9 cellular contexts compared by ENCODE assay signal in genomic region chr11:12159351-12160099, GRCh38. TPM values are rescaled to one million over a fixed set of nuclear protein-coding genes. Genes with fewer than 3 reads are reported as not detected.
DNase-seq lines count a peak whose midpoint lies in the region; ATAC-seq, FAIRE-seq and TF ChIP-seq lines count a peak whose summit lies in the region.
"Had no signal": no experiment of that assay in that cellular context is flagged by ENCODE, and none has a peak within 500 bp of the region (broad histone marks: within the 10 kb centered on the region; RNA-seq: fewer than 3 reads in every experiment).

No MANE protein-coding gene starts in this region.

- H3K79me2 ChIP-seq in PC-3 (ENCODE audit: low read length), result peaks cover 26% of the 10 kb centered on the region
- H3K79me2 ChIP-seq in H1 (ENCODE audit: control insufficient read depth in 1 of 2, insufficient read depth in 2 of 2, low read length in 2 of 2), result no peaks in the 10 kb centered on the region

- CTCF ChIA-PET in PC-3 (lab: Charles Lee), result no interaction called here
- CTCF ChIA-PET in H1 (lab: Charles Lee; ENCODE audit: partially characterized antibody), result interaction anchor here (1.4 to 3.1 kb wide), 2 partner anchors 32 to 77 kb away, joined by 6 to 12 read pairs; no protein-coding TSS in a partner anchor

- no peaks in the 10 kb centered on the region for H3K9me3 Mint-ChIP-seq in natural killer cell treated with Interleukin-12 subunit alpha and Interleukin-12 subunit beta and Interleukin-15 and Interleukin-18, amount 100 ng/mL, for 72 hours

- H3K9me2 ChIP-seq in PC-3 (replicated peaks; ENCODE audit: low read length), result no peaks in the 10 kb centered on the region

- peak; percentile 69 for ATAC-seq in PC-3
- peak in 1 of 2 donors; percentile 22 for ATAC-seq in natural killer cell treated with Interleukin-12 subunit alpha and Interleukin-12 subunit beta and Interleukin-15 and Interleukin-18, amount 100 ng/mL, for 72 hours

- no peaks in the 10 kb centered on the region for H3K79me1 ChIP-seq in H1 (ENCODE audit: low read depth, low read length)

- no peak overlapping the region for H3K56ac ChIP-seq in H1 (replicated peaks; ENCODE audit: insufficient read length, low read depth, low read length)

- no peaks in the 10 kb centered on the region for H4K20me1 ChIP-seq in PC-3 (ENCODE audit: low read length)
- H4K20me1 ChIP-seq in H1 (replicated peaks in 1 of 2; ENCODE audit: control insufficient read depth in 1 of 2, insufficient read depth in 2 of 2, low read length in 2 of 2), result no peaks in the 10 kb centered on the region

- H3K4me3 Mint-ChIP-seq in natural killer cell treated with Interleukin-12 subunit alpha and Interleukin-12 subunit beta and Interleukin-15 and Interleukin-18, amount 100 ng/mL, for 72 hours, result no peak overlapping the region

- H3K36me3 Mint-ChIP-seq in natural killer cell treated with Interleukin-12 subunit alpha and Interleukin-12 subunit beta and Interleukin-15 and Interleukin-18, amount 100 ng/mL, for 72 hours, result no peaks in the 10 kb centered on the region

- no peak for TF ChIP-seq EP300 in H1 (IDR thresholded peaks at IDR 0.05; ENCODE audit: borderline replicate concordance in 1 of 2, low read depth in 2 of 2, low read length in 2 of 2)

- BruUV-seq in PC-3 (replicated peaks; lab: Mats Ljungman, UMichigan), result no TSS peak

- no peak for TF ChIP-seq POLR2A in H1 (IDR thresholded peaks at IDR 0.05; ENCODE audit: control extremely low read depth in 1 of 2, low read depth in 2 of 2, low read length in 2 of 2)

- no peak for TF ChIP-seq RAD21 in H1 (IDR thresholded peaks at IDR 0.05 in 1 of 2, conservative IDR thresholded peaks at IDR 0.05 in 1 of 2; ENCODE audit: low read depth in 2 of 2, low read length in 2 of 2)

- H3K9me3 ChIP-seq in PC-3 (ENCODE audit: low read length) (no peaks in the 10 kb centered on the region), H1 (ENCODE audit: insufficient read depth in 2 of 2, low read depth in 1 of 2, low read length in 1 of 2) (no peaks in the 10 kb centered on the region)

- no peak overlapping the region for H2BK20ac ChIP-seq in H1 (ENCODE audit: low read length)

- WGBS in H1 (ENCODE audit: extremely low coverage in 1 of 2, insufficient coverage in 1 of 2, insufficient read length in 1 of 2, insufficient replicate concordance in 2 of 2, low coverage in 1 of 2, low lambda C conversion rate in 2 of 2, missing lambda C conversion rate in 1 of 2), 2 experiments, result 93% methylated on average over 9 of the region's 9 CpGs; no CpG with 5 or more reads in 1 of the 2 experiments

- peaks cover 51 to 59% of the 10 kb centered on the region in 2 donors for H3K4me1 Mint-ChIP-seq in natural killer cell treated with Interleukin-12 subunit alpha and Interleukin-12 subunit beta and Interleukin-15 and Interleukin-18, amount 100 ng/mL, for 72 hours (ENCODE audit: low read depth in 2 of 2)

- H3K36me3 ChIP-seq in PC-3 (ENCODE audit: low read depth, low read length) (peaks cover 14% of the 10 kb centered on the region; the same call in 1 of the 2 replicates), H1 (ENCODE audit: control insufficient read depth in 2 of 4, insufficient read depth in 4 of 4, low read length in 3 of 4) (no peaks in the 10 kb centered on the region)

- peak; percentile 86 for DNase-seq in AG20443 (ENCODE audit: low spot score)
- DNase-seq in PC-3, result peak; percentile 69
- no peak for DNase-seq in H1 (ENCODE audit: low read depth in 1 of 2, low spot score in 2 of 2)
- no peak for DNase-seq in natural killer cell treated with Interleukin-12 subunit alpha and Interleukin-12 subunit beta and Interleukin-15 and Interleukin-18, amount 100 ng/mL, for 72 hours (ENCODE audit: low spot score)
- no peak for DNase-seq in NCI-H1436 treated with DMSO at 0.1 percent for 48 hours (lab: John Stamatoyannopoulos, UW)
- DNase-seq in NCI-H1092 treated with DMSO at 0.1 percent for 48 hours (lab: John Stamatoyannopoulos, UW), result no peak
- no peak for DNase-seq in NCI-H69 (lab: John Stamatoyannopoulos, UW)
- no peak for DNase-seq in NK-92 treated with Interleukin-12 subunit alpha and Interleukin-12 subunit beta, amount 100 ng/mL, for 24 hours (lab: John Stamatoyannopoulos, UW)

- no peak overlapping the region for H2AK5ac ChIP-seq in H1 (ENCODE audit: low read depth, low read length)

- H2AFZ ChIP-seq in PC-3 (ENCODE audit: low read length) (no peak overlapping the region), H1 (ENCODE audit: low read length) (peak overlapping the region; percentile 76)

- H3K4me2 ChIP-seq in PC-3 (ENCODE audit: low read length) (peak overlapping the region; percentile 14; the same call in 1 of the 2 replicates), H1 (ENCODE audit: insufficient read depth in 1 of 2, low read depth in 2 of 2, low read length in 2 of 2) (no peak overlapping the region)

- POLR2A ChIA-PET in PC-3 (lab: Charles Lee; ENCODE audit: unreplicated experiment) (no interaction called here), H1 (lab: Charles Lee; ENCODE audit: partially characterized antibody) (interaction anchor here (0.9 kb wide), 1 partner anchor 25 kb away, joined by 3 read pairs; no protein-coding TSS in a partner anchor)

- no peak overlapping the region for H4K5ac ChIP-seq in H1 (ENCODE audit: insufficient read length, low read depth, low read length)

- H3K27me3 Mint-ChIP-seq in natural killer cell treated with Interleukin-12 subunit alpha and Interleukin-12 subunit beta and Interleukin-15 and Interleukin-18, amount 100 ng/mL, for 72 hours, result no peaks in the 10 kb centered on the region

- H3K23me2 ChIP-seq in H1 (ENCODE audit: low read depth, low read length), result no peaks in the 10 kb centered on the region

- no peak overlapping the region; the same call in 1 of the 2 replicates for H4K8ac ChIP-seq in H1 (ENCODE audit: extremely low read depth, insufficient read depth, low read length)

- no peak for FAIRE-seq in H1 (lab: Jason Lieb, UNC)

- H3K9ac ChIP-seq in PC-3 (ENCODE audit: low read length), result no peak overlapping the region
- H3K9ac ChIP-seq in H1 (replicated peaks in 1 of 4; ENCODE audit: extremely low read depth in 1 of 4, low read depth in 3 of 4, low read length in 3 of 4), result no peak overlapping the region

- peak overlapping the region; percentile 46 to 76 for H3K27ac Mint-ChIP-seq in natural killer cell treated with Interleukin-12 subunit alpha and Interleukin-12 subunit beta and Interleukin-15 and Interleukin-18, amount 100 ng/mL, for 72 hours

- H4K91ac ChIP-seq in H1 (replicated peaks; ENCODE audit: insufficient read length, low read length), result no peak overlapping the region

- TF ChIP-seq CTCF in PC-3 (conservative IDR thresholded peaks at IDR 0.05; ENCODE audit: low read depth, low read length) (peak; percentile 32; the same call in 1 of the 2 replicates), H1 (IDR thresholded peaks at IDR 0.05; ENCODE audit: control extremely low read depth in 1 of 3, insufficient read depth in 1 of 3, low read depth in 1 of 3, low read length in 3 of 3) (no peak)

- intact Hi-C loops in PC-3 (cut with micrococcal nuclease), result loop anchor here (1.0 to 5.0 kb wide), 4 partner anchors 47 to 112 kb away; partner anchors contain the start of gene MICAL2

- no peak overlapping the region for H3K14ac ChIP-seq in H1 (ENCODE audit: insufficient read length)

- no peak overlapping the region for H3K4ac ChIP-seq in H1 (replicated peaks; ENCODE audit: insufficient read length, low read depth, low read length)

- H3K27me3 ChIP-seq in PC-3 (ENCODE audit: low read length), result no peaks in the 10 kb centered on the region
- H3K27me3 ChIP-seq in H1 (replicated peaks in 1 of 4; ENCODE audit: control insufficient read depth in 3 of 4, extremely low read depth in 1 of 4, insufficient read depth in 3 of 4, low read length in 3 of 4), result no peaks in the 10 kb centered on the region

- no peak overlapping the region for H3K18ac ChIP-seq in H1 (ENCODE audit: extremely low read depth, low read length)

- no peak overlapping the region for H3K23ac ChIP-seq in H1 (ENCODE audit: insufficient read length)

- H3K27ac ChIP-seq in PC-3 (ENCODE audit: low read length) (peak overlapping the region; percentile 48), H1 (ENCODE audit: low read depth, low read length) (no peak overlapping the region)
- H3K27ac ChIP-seq: VCaP had no signal

- H2BK5ac ChIP-seq in H1 (ENCODE audit: low read depth, low read length), result no peak overlapping the region

- no peak overlapping the region for H2BK120ac ChIP-seq in H1 (replicated peaks; ENCODE audit: low read depth, low read length)

- H2BK12ac ChIP-seq in H1 (ENCODE audit: low read depth, low read length), result 0 out of 2 replicates have a peak overlapping the region, but pooled peaks have one; percentile 13

- peaks cover 1% of the 10 kb centered on the region for H3F3A ChIP-seq in PC-3 (ENCODE audit: low read length, unreplicated experiment)

- no peak overlapping the region for H3K4me3 ChIP-seq in PC-3 (ENCODE audit: low read length)
- H3K4me3 ChIP-seq in H1 (ENCODE audit: extremely low read depth in 1 of 4, insufficient read depth in 2 of 4, low read depth in 3 of 4, low read length in 4 of 4), result no peak overlapping the region

- H3K4me1 ChIP-seq in PC-3 (ENCODE audit: insufficient read depth, low read length) (peaks cover 43% of the 10 kb centered on the region), H1 (replicated peaks in 1 of 4; ENCODE audit: control insufficient read depth in 3 of 4, insufficient read depth in 4 of 4, low read length in 3 of 4) (no peaks in the 10 kb centered on the region; a peak in 1 of 7 replicates)

- no peak overlapping the region for H2BK15ac ChIP-seq in H1 (ENCODE audit: low read length)

TF ChIP-seq in H1, 55 proteins besides CTCF, POLR2A, EP300 and RAD21:
- TF ChIP-seq HDAC2 (IDR thresholded peaks at IDR 0.05; ENCODE audit: borderline replicate concordance in 1 of 2, low read depth in 2 of 2, low read length in 2 of 2) (no peak), SP1 (IDR thresholded peaks at IDR 0.05; ENCODE audit: low read depth, low read length) (no peak), YY1 (IDR thresholded peaks at IDR 0.05; ENCODE audit: low read depth, low read length) (no peak), SRF (IDR thresholded peaks at IDR 0.05; ENCODE audit: low read depth, low read length) (no peak), BACH1 (IDR thresholded peaks at IDR 0.05; ENCODE audit: low read length) (no peak)

RNA-seq across cellular contexts. Expression of gene MICAL2, which starts 49.1 kb away (rescaled TPM):
- total RNA-seq in PC-3 (2014; rRNA removed), result 50.1 and 62.9 TPM in 2 replicates
- total RNA-seq in H1 (2021; fragmentation: NEBNext Ultra II Directional; extraction: Animal tissue kit (Norgen Biotek cat#: 25700)), result 4.1 and 4.2 TPM in 2 replicates
- 1.3 and 1.6 TPM in 2 replicates for polyA plus RNA-seq in H1 (2011; rRNA removed)
- polyA plus RNA-seq in H1 (2011; cell fraction: cytosol; rRNA removed), result 1.7 TPM
- polyA plus RNA-seq in H1 (2011; cell fraction: nucleus; rRNA removed), result 3.0 TPM
- 1.4 to 2.5 TPM (median 1.6 TPM) in 4 replicates for polyA plus RNA-seq in H1 (2012, experiment 1 of 2)
- 5.1 TPM for polyA plus RNA-seq in H1 (2012, experiment 2 of 2)
- polyA plus RNA-seq in H1 (2013, experiment 1 of 2), result 0.67 TPM
- polyA plus RNA-seq in H1 (2013, experiment 2 of 2), result 0.79 TPM
- 3.9 and 4.4 TPM in 2 replicates for polyA minus RNA-seq in H1 (2011; rRNA and poly(A)+ RNA removed)
- polyA minus RNA-seq in H1 (2011; cell fraction: cytosol; rRNA and poly(A)+ RNA removed), result 3.2 TPM
- polyA minus RNA-seq in H1 (2011; cell fraction: nucleus; rRNA and poly(A)+ RNA removed), result 6.5 TPM
- 10 to 100 TPM; 19.9 to 39.6 TPM for total RNA-seq in natural killer cell treated with Interleukin-12 subunit alpha and Interleukin-12 subunit beta and Interleukin-15 and Interleukin-18, amount 100 ng/mL, for 72 hours

Comparison
In these comparisons a context has a peak if more than half of its experiments do, and no peak if none do; other contexts are left out.
1. DNase-seq: peak in AG20443 (single experiment) and PC-3 (single experiment); none in H1 (0 of 2), natural killer cell treated with Interleukin-12 subunit alpha and Interleukin-12 subunit beta and Interleukin-15 and Interleukin-18, amount 100 ng/mL, for 72 hours (single experiment), NCI-H1436 treated with DMSO at 0.1 percent for 48 hours (single experiment), NCI-H1092 treated with DMSO at 0.1 percent for 48 hours (single experiment), NCI-H69 (single experiment) and NK-92 treated with Interleukin-12 subunit alpha and Interleukin-12 subunit beta, amount 100 ng/mL, for 24 hours (single experiment).